20 cellular contexts compared by ENCODE assay signal in genomic region chr11:1507381-1508140, GRCh38. TPM values are rescaled to one million over a fixed set of nuclear protein-coding genes. Genes with fewer than 3 reads are reported as not detected.
A peak's percentile ranks its signal among the peaks of the same experiment; 100 is the strongest.
DNase-seq lines count a peak whose midpoint lies in the region; ATAC-seq and TF ChIP-seq lines count a peak whose summit lies in the region.
"Had no signal": no experiment of that assay in that cellular context is flagged by ENCODE, and none has a peak within 500 bp of the region (broad histone marks: within the 10 kb centered on the region; RNA-seq: fewer than 3 reads in every experiment).

No MANE protein-coding gene starts in this region.

- ATAC-seq in gastroesophageal sphincter (peak; percentile 14), HG03175 (IDR thresholded peaks at IDR 0.05; ENCODE audit: unreplicated experiment) (no peak), HG02798 (IDR thresholded peaks at IDR 0.05; ENCODE audit: poor library complexity, unreplicated experiment) (no peak)
- ATAC-seq: activated naive CD8-positive, alpha-beta T cell treated with anti-CD3 and anti-CD28 coated beads, Interleukin-2, amount 50 U/mL, for 24 hours; HCT116 had no signal

- H3K36me3 ChIP-seq in Loucy (ENCODE audit: insufficient read depth, low read length), result no peaks in the 10 kb centered on the region
- no peaks in the 10 kb centered on the region for H3K36me3 ChIP-seq in gastroesophageal sphincter
- no peaks in the 10 kb centered on the region for H3K36me3 ChIP-seq in muscle layer of colon (ENCODE audit: insufficient read depth, low read length)
- H3K36me3 ChIP-seq in tibial nerve, result no peaks in the 10 kb centered on the region
- H3K36me3 ChIP-seq: cardiac muscle cell, stomach, vagina had no signal

- no peak for TF ChIP-seq POLR2A in gastroesophageal sphincter (IDR thresholded peaks at IDR 0.05)
- no peak for TF ChIP-seq POLR2A in tibial nerve (IDR thresholded peaks at IDR 0.05)

- H3K9me3 ChIP-seq in Loucy (ENCODE audit: insufficient read depth, low read depth, low read length), result no peaks in the 10 kb centered on the region
- no peaks in the 10 kb centered on the region for H3K9me3 ChIP-seq in gastroesophageal sphincter
- no peaks in the 10 kb centered on the region for H3K9me3 ChIP-seq in muscle layer of colon (ENCODE audit: low read length)
- H3K9me3 ChIP-seq in tibial nerve, result no peaks in the 10 kb centered on the region
- H3K9me3 ChIP-seq: stomach, vagina had no signal

- peak overlapping the region; percentile 42 for H3K4me2 ChIP-seq in Loucy (ENCODE audit: low read depth, low read length, poor library complexity, severe bottlenecking)

- H3K27me3 ChIP-seq in Loucy (ENCODE audit: insufficient read depth, low read length, poor library complexity, severe bottlenecking), result no peaks in the 10 kb centered on the region
- H3K27me3 ChIP-seq in gastroesophageal sphincter, result no peaks in the 10 kb centered on the region
- no peaks in the 10 kb centered on the region for H3K27me3 ChIP-seq in muscle layer of colon (ENCODE audit: control insufficient read depth in 1 of 2, insufficient read depth in 2 of 2, low read length in 2 of 2)
- H3K27me3 ChIP-seq in tibial nerve, result no peaks in the 10 kb centered on the region
- H3K27me3 ChIP-seq: cardiac muscle cell, stomach, vagina had no signal

- H3K4me3 ChIP-seq in Loucy (ENCODE audit: low read length, poor library complexity, severe bottlenecking), result no peak overlapping the region
- H3K4me3 ChIP-seq in gastroesophageal sphincter, result no peak overlapping the region
- H3K4me3 ChIP-seq in muscle layer of colon (ENCODE audit: low read depth in 1 of 2, low read length in 2 of 2), result no peak overlapping the region
- no peak overlapping the region for H3K4me3 ChIP-seq in tibial nerve
- H3K4me3 ChIP-seq: cardiac muscle cell, stomach, vagina had no signal

- H3K4me1 ChIP-seq in Loucy (ENCODE audit: insufficient read depth, low read length, poor library complexity, severe bottlenecking), result peaks cover 8% of the 10 kb centered on the region
- peaks cover 0 to 91% (median 60%) of the 10 kb centered on the region in 3 donors for H3K4me1 ChIP-seq in gastroesophageal sphincter
- H3K4me1 ChIP-seq in muscle layer of colon (ENCODE audit: insufficient read depth, low read length), result peaks cover 56% of the 10 kb centered on the region
- H3K4me1 ChIP-seq in tibial nerve, result peaks cover 0 to 89% (median 32%) of the 10 kb centered on the region in 4 donors

- no peaks in the 10 kb centered on the region for H3F3A ChIP-seq in Loucy (ENCODE audit: low read depth)

- H3K27ac ChIP-seq in gastroesophageal sphincter (peak overlapping the region in 3 of 4 donors; percentile 17 to 66 (median 45)), muscle layer of colon (ENCODE audit: low read depth, low read length) (peak overlapping the region; percentile 19), tibial nerve (peak overlapping the region; percentile 17 to 64 (median 36))
- H3K27ac ChIP-seq: cardiac muscle cell, stomach, vagina had no signal

- peaks cover 62% of the 10 kb centered on the region; the same call in 1 of the 2 replicates for H3K79me2 ChIP-seq in Loucy (ENCODE audit: insufficient read depth, low read length)

- H3K9me2 ChIP-seq in Loucy (replicated peaks; ENCODE audit: low read depth, low read length), result no peaks in the 10 kb centered on the region

- WGBS in gastroesophageal sphincter (ENCODE audit: low coverage in 1 of 2), 2 donors, result 57% methylated on average over 5 of the region's 21 CpGs; no CpG with 5 or more reads in 1 of the 2 donors
- WGBS in tibial nerve, 2 donors, result 50 to 65% methylated on average over 21 of the region's 21 CpGs

- H2AFZ ChIP-seq in Loucy (ENCODE audit: low read length), result no peak overlapping the region

- no peak for TF ChIP-seq EP300 in gastroesophageal sphincter (IDR thresholded peaks at IDR 0.05)
- TF ChIP-seq EP300 in tibial nerve (IDR thresholded peaks at IDR 0.05), result no peak

- TF ChIP-seq CTCF in Loucy (conservative IDR thresholded peaks at IDR 0.05; ENCODE audit: low read length) (no peak), gastroesophageal sphincter (IDR thresholded peaks at IDR 0.05) (no peak), tibial nerve (IDR thresholded peaks at IDR 0.05) (no peak)

- no peak for DNase-seq in tibial nerve (ENCODE audit: low spot score in 2 of 2)
- no peak for DNase-seq in MV-4-11 (lab: John Stamatoyannopoulos, UW)
- DNase-seq: activated CD4-positive, CD25-positive, alpha-beta regulatory T cell; activated naive CD8-positive, alpha-beta T cell treated with anti-CD3 and anti-CD28 coated beads, Interleukin-2, amount 50 U/mL, for 24 hours; AML-193; Calu3; islet precursor cell; Karpas-422; NCI-H526 treated with DMSO at 0.1 percent for 48 hours; SHP77 treated with DMSO at 0.1 percent for 48 hours; stomach; T-helper 2 cell had no signal

- peaks cover 23% of the 10 kb centered on the region for H4K20me1 ChIP-seq in Loucy (ENCODE audit: insufficient read depth, low read length, poor library complexity, severe bottlenecking)

- H3K9ac ChIP-seq in Loucy (ENCODE audit: low read depth, low read length, poor library complexity, severe bottlenecking) (peak overlapping the region; percentile 36), muscle layer of colon (ENCODE audit: low read length) (peak overlapping the region; percentile 21)

RNA-seq across cellular contexts. Expression of gene MOB2, which starts 21.0 kb away (rescaled TPM):
- total RNA-seq in gastroesophageal sphincter (100 to 1,000 TPM in 2 of 4 donors, 10 to 100 TPM in 2; 59.6 to 103 (median 87.8) TPM), tibial nerve (10 to 100 TPM; 42.3 to 55.1 (median 46.9) TPM)
